8 cellular contexts compared by ENCODE assay signal in genomic region chr5:132293066-132293991, GRCh38. TPM values are rescaled to one million over a fixed set of nuclear protein-coding genes. Genes with fewer than 3 reads are reported as not detected.
A peak's percentile ranks its signal among the peaks of the same experiment; 100 is the strongest.
DNase-seq lines count a peak whose midpoint lies in the region; ATAC-seq, FAIRE-seq and TF ChIP-seq lines count a peak whose summit lies in the region.

No MANE protein-coding gene starts in this region.

- no peak for TF ChIP-seq CTCF in BE2C (IDR thresholded peaks at IDR 0.05; ENCODE audit: low read depth, low read length)
- TF ChIP-seq CTCF in HepG2 (CRISPR knock-in tag; IDR thresholded peaks at IDR 0.05): peak; percentile 43

- no peaks in the 10 kb centered on the region for H3K79me2 ChIP-seq in HepG2 (ENCODE audit: insufficient read depth, low read length)

- peak overlapping the region; percentile 69 for H3K4me3 ChIP-seq in BE2C (ENCODE audit: low read depth, low read length)
- peak overlapping the region; percentile 51 to 79 (median 55) for H3K4me3 ChIP-seq in HepG2 (replicated peaks in 1 of 3; ENCODE audit: insufficient read depth in 1 of 3, low read depth in 2 of 3, low read length in 3 of 3)

- TSS peak; percentile 83 for BruUV-seq in HepG2 (replicated peaks; lab: Mats Ljungman, UMichigan)

- H4K20me1 ChIP-seq in HepG2 (ENCODE audit: insufficient read depth, low read length): no peaks in the 10 kb centered on the region

- H3K36me3 ChIP-seq in BE2C (no peaks in the 10 kb centered on the region), HepG2 (replicated peaks in 1 of 2; ENCODE audit: control insufficient read depth in 1 of 2, insufficient read depth in 2 of 2, low read length in 2 of 2) (no peaks in the 10 kb centered on the region)

- no peaks in the 10 kb centered on the region for H3K9me3 ChIP-seq in BE2C
- no peaks in the 10 kb centered on the region for H3K9me3 ChIP-seq in HepG2 (ENCODE audit: low read length)

- peak; percentile 57 to 79 for TF ChIP-seq POLR2A in HepG2 (IDR thresholded peaks at IDR 0.05; ENCODE audit: insufficient read depth in 1 of 2, low read depth in 2 of 2, low read length in 2 of 2)

- H3K27me3 Mint-ChIP-seq in activated CD4-positive, alpha-beta T cell treated with anti-CD3 and anti-CD28 coated beads, Interleukin-2, amount 10 ng/mL, durations not matched to agents 7 days and 5 days: peaks cover 19% of the 10 kb centered on the region

- H3K27me3 ChIP-seq in BE2C: no peaks in the 10 kb centered on the region
- no peaks in the 10 kb centered on the region; a peak in 2 of 5 replicates for H3K27me3 ChIP-seq in HepG2 (ENCODE audit: control insufficient read depth in 1 of 2, insufficient read depth in 2 of 2, low read length in 2 of 2)

- H3K4me3 Mint-ChIP-seq in activated CD4-positive, alpha-beta T cell treated with anti-CD3 and anti-CD28 coated beads, Interleukin-2, amount 10 ng/mL, durations not matched to agents 7 days and 5 days: peak overlapping the region; percentile 83

- peak overlapping the region; percentile 91 for H3K9ac ChIP-seq in HepG2 (ENCODE audit: insufficient read depth, low read depth, low read length)

- peak; percentile 60 for FAIRE-seq in HepG2 (lab: Jason Lieb, UNC)

- H3K27ac Mint-ChIP-seq in activated CD4-positive, alpha-beta T cell treated with anti-CD3 and anti-CD28 coated beads, Interleukin-2, amount 10 ng/mL, durations not matched to agents 7 days and 5 days: no peak overlapping the region

- intact Hi-C loops in HepG2 (cut with micrococcal nuclease; ENCODE audit: unreplicated experiment): loop anchor here (5.0 kb wide), 1 partner anchor 74 kb away; the partner anchor contains the start of gene SLC22A5

- no peak; the same call in 1 of the 2 replicates for TF ChIP-seq RAD21 in HepG2 (CRISPR knock-in tag; IDR thresholded peaks at IDR 0.05)

- POLR2A ChIA-PET in activated CD4-positive, alpha-beta T cell treated with anti-CD3 and anti-CD28 coated beads, Interleukin-2, amount 10 ng/mL, durations not matched to agents 7 days and 5 days (lab: Charles Lee): no interaction called here
- POLR2A ChIA-PET in HepG2 (lab: Yijun Ruan, JAX): interaction anchor here (0.6 to 4.7 kb wide), 28 partner anchors 9 to 496 kb away, joined by 3 to 51 read pairs (median 5); partner anchors contain the start of genes FNIP1, IRF1, P4HA2 and RAD50

- DNase-seq in BE2C (peak; percentile 96), NCI-H526 (lab: John Stamatoyannopoulos, UW) (peak; percentile 69 to 78), dedifferentiated amniotic fluid mesenchymal stem cell (ENCODE audit: extremely low spot score) (peak; percentile 64), HepG2 (ENCODE audit: low spot score) (peak; percentile 82)
- DNase-seq in activated CD4-positive, alpha-beta T cell treated with anti-CD3 and anti-CD28 coated beads, Interleukin-2, amount 10 ng/mL, durations not matched to agents 7 days and 5 days: peak; percentile 43
- DNase-seq in stimulated activated CD4-positive, alpha-beta T cell treated with anti-CD3 and anti-CD28 coated beads, Interleukin-2, amount 100 ng/mL, for 4 hours (ENCODE audit: low read depth): peak; percentile 71

- peak overlapping the region; percentile 85 for H2AFZ ChIP-seq in HepG2 (ENCODE audit: low read length)

- H3K4me1 ChIP-seq in BE2C (peaks cover 10% of the 10 kb centered on the region), HepG2 (ENCODE audit: insufficient read depth, low read length) (peaks cover 27% of the 10 kb centered on the region)

- ATAC-seq in GM19328 (IDR thresholded peaks at IDR 0.05; ENCODE audit: unreplicated experiment) (peak; percentile 34), HG03520 (IDR thresholded peaks at IDR 0.05; ENCODE audit: unreplicated experiment) (peak; percentile 36), HepG2 (peak; percentile 84)

- no peaks in the 10 kb centered on the region for H3K36me3 Mint-ChIP-seq in activated CD4-positive, alpha-beta T cell treated with anti-CD3 and anti-CD28 coated beads, Interleukin-2, amount 10 ng/mL, durations not matched to agents 7 days and 5 days (ENCODE audit: low read depth)

- H3K27ac ChIP-seq in HepG2 (ENCODE audit: extremely low read length, insufficient read depth, low read length): peak overlapping the region; percentile 92

- no peaks in the 10 kb centered on the region for H3K9me3 Mint-ChIP-seq in activated CD4-positive, alpha-beta T cell treated with anti-CD3 and anti-CD28 coated beads, Interleukin-2, amount 10 ng/mL, durations not matched to agents 7 days and 5 days

- H3K4me2 ChIP-seq in HepG2 (ENCODE audit: low read depth, low read length): peak overlapping the region; percentile 99

- 2% methylated on average over 14 of the region's 50 CpGs for WGBS in HepG2 (ENCODE audit: low lambda C conversion rate)

- in situ Hi-C loops in HepG2 (cut with HindIII; ENCODE audit: extremely low pct_ligation_motif_present, low pct_unique_long_range_greater_than_20kb): loop anchor here (10.0 kb wide), 1 partner anchor 201 kb away; the partner anchor contains the start of gene IRF1

- CTCF ChIA-PET in activated CD4-positive, alpha-beta T cell treated with anti-CD3 and anti-CD28 coated beads, Interleukin-2, amount 10 ng/mL, durations not matched to agents 7 days and 5 days (lab: Charles Lee): interaction anchor here (0.8 to 2.1 kb wide), 6 partner anchors 8 to 28 kb away, joined by 3 to 6 read pairs (median 4); no protein-coding TSS in a partner anchor
- CTCF ChIA-PET in HepG2 (lab: Yijun Ruan, JAX; ENCODE audit: low intra/inter-chr PET ratio, low total read pairs): no interaction called here

- TF ChIP-seq EP300 in HepG2 (IDR thresholded peaks at IDR 0.05; ENCODE audit: low read depth in 2 of 2, low read length in 2 of 2) (no peak), HepG2 (CRISPR knock-in tag; IDR thresholded peaks at IDR 0.05; ENCODE audit: borderline replicate concordance) (no peak)

- H3K4me1 Mint-ChIP-seq in activated CD4-positive, alpha-beta T cell treated with anti-CD3 and anti-CD28 coated beads, Interleukin-2, amount 10 ng/mL, durations not matched to agents 7 days and 5 days: peaks cover 23% of the 10 kb centered on the region

TF ChIP-seq in HepG2, 621 proteins besides CTCF, POLR2A, EP300 and RAD21 (continues in another document):
- TF ChIP-seq ZNF136 (CRISPR knock-in tag; IDR thresholded peaks at IDR 0.05; ENCODE audit: low read depth): 0 out of 2 replicates have a peak, but pooled peaks have one; percentile 90

RNA-seq across cellular contexts. Expression of gene SLC22A4, which starts 0.9 kb away (rescaled TPM):
- 0.97 TPM for polyA plus RNA-seq in BE2C (2012; ENCODE audit: insufficient read depth, insufficient read length, low read depth)
- total RNA-seq in activated CD4-positive, alpha-beta T cell treated with anti-CD3 and anti-CD28 coated beads, Interleukin-2, amount 10 ng/mL, durations not matched to agents 7 days and 5 days: not detected
- 0.62 and 0.83 TPM in 2 replicates for total RNA-seq in HepG2 (2016; rRNA removed; fragmentation: Illumina TruSeq; extraction: Trizol)
- 0.20 and 0.26 TPM in 2 replicates for total RNA-seq in HepG2 (2016; cell fraction: cytosol; rRNA removed; fragmentation: Illumina TruSeq; extraction: Trizol; ENCODE audit: low read depth)
- total RNA-seq in HepG2 (2016; cell fraction: insoluble cytoplasmic fraction; rRNA removed; fragmentation: Illumina TruSeq; extraction: Trizol): 0.34 and 0.93 TPM in 2 replicates
- total RNA-seq in HepG2 (2016; cell fraction: membrane; rRNA removed; fragmentation: Illumina TruSeq; extraction: Trizol): 0.59 and 0.99 TPM in 2 replicates
- 0.99 and 1.1 TPM in 2 replicates for total RNA-seq in HepG2 (2016; cell fraction: nucleus; rRNA removed; fragmentation: Illumina TruSeq; extraction: Trizol)
- polyA plus RNA-seq in HepG2 (2011; rRNA removed): 0.33 and 0.56 TPM in 2 replicates
- polyA plus RNA-seq in HepG2 (2011; cell fraction: cytosol; rRNA removed): 0.31 and 0.35 TPM in 2 replicates
- polyA plus RNA-seq in HepG2 (2011; cell fraction: nucleus; rRNA removed): 0.64 and 0.88 TPM in 2 replicates
- 0.19 and 0.25 TPM in 2 replicates for polyA plus RNA-seq in HepG2 (2012)
- polyA plus RNA-seq in HepG2 (2016; cell fraction: cytosol; fragmentation: Illumina TruSeq; extraction: Trizol; ENCODE audit: low read depth): 0.12 and 0.36 TPM in 2 replicates
- polyA plus RNA-seq in HepG2 (2016; cell fraction: insoluble cytoplasmic fraction; fragmentation: Illumina TruSeq; extraction: Trizol; ENCODE audit: low read depth): 0.29 and 0.41 TPM in 2 replicates
- 0.29 and 0.35 TPM in 2 replicates for polyA plus RNA-seq in HepG2 (2016; cell fraction: membrane; fragmentation: Illumina TruSeq; extraction: Trizol; ENCODE audit: low read depth)
- 1.0 and 1.9 TPM in 2 replicates for polyA plus RNA-seq in HepG2 (2016; cell fraction: nucleus; fragmentation: Illumina TruSeq; extraction: Trizol; ENCODE audit: insufficient read depth, low read depth)
- 0.94 and 9.4 TPM in 2 replicates for polyA minus RNA-seq in HepG2 (2011; rRNA and poly(A)+ RNA removed; ENCODE audit: low replicate concordance)
- polyA minus RNA-seq in HepG2 (2011; cell fraction: cytosol; rRNA and poly(A)+ RNA removed): 0.79 TPM in 1 of 2 replicates, not detected in the other
- 1.5 and 1.8 TPM in 2 replicates for polyA minus RNA-seq in HepG2 (2011; cell fraction: nucleus; rRNA and poly(A)+ RNA removed)

RNA-seq across cellular contexts. Expression of gene PDLIM4, which starts 35.8 kb away (rescaled TPM):
- polyA plus RNA-seq in BE2C (2012; ENCODE audit: insufficient read depth, insufficient read length, low read depth): 101 TPM
- not detected for total RNA-seq in activated CD4-positive, alpha-beta T cell treated with anti-CD3 and anti-CD28 coated beads, Interleukin-2, amount 10 ng/mL, durations not matched to agents 7 days and 5 days
- 0.80 and 1.1 TPM in 2 replicates for total RNA-seq in HepG2 (2016; rRNA removed; fragmentation: Illumina TruSeq; extraction: Trizol)
- 0.44 and 0.81 TPM in 2 replicates for total RNA-seq in HepG2 (2016; cell fraction: cytosol; rRNA removed; fragmentation: Illumina TruSeq; extraction: Trizol; ENCODE audit: low read depth)
- total RNA-seq in HepG2 (2016; cell fraction: insoluble cytoplasmic fraction; rRNA removed; fragmentation: Illumina TruSeq; extraction: Trizol): 1.1 and 1.2 TPM in 2 replicates
- total RNA-seq in HepG2 (2016; cell fraction: membrane; rRNA removed; fragmentation: Illumina TruSeq; extraction: Trizol): 0.76 and 0.93 TPM in 2 replicates
- 0.38 and 0.56 TPM in 2 replicates for total RNA-seq in HepG2 (2016; cell fraction: nucleus; rRNA removed; fragmentation: Illumina TruSeq; extraction: Trizol)
- 2.3 and 2.5 TPM in 2 replicates for polyA plus RNA-seq in HepG2 (2011; rRNA removed)
- polyA plus RNA-seq in HepG2 (2011; cell fraction: cytosol; rRNA removed): 1.2 and 3.5 TPM in 2 replicates
- 5.9 and 8.0 TPM in 2 replicates for polyA plus RNA-seq in HepG2 (2011; cell fraction: nucleus; rRNA removed)
- polyA plus RNA-seq in HepG2 (2012): 1.4 and 1.7 TPM in 2 replicates
- polyA plus RNA-seq in HepG2 (2016; cell fraction: cytosol; fragmentation: Illumina TruSeq; extraction: Trizol; ENCODE audit: low read depth): 0.28 and 0.49 TPM in 2 replicates
- polyA plus RNA-seq in HepG2 (2016; cell fraction: insoluble cytoplasmic fraction; fragmentation: Illumina TruSeq; extraction: Trizol; ENCODE audit: low read depth): 2.1 and 2.4 TPM in 2 replicates
- 0.43 and 0.85 TPM in 2 replicates for polyA plus RNA-seq in HepG2 (2016; cell fraction: membrane; fragmentation: Illumina TruSeq; extraction: Trizol; ENCODE audit: low read depth)
- polyA plus RNA-seq in HepG2 (2016; cell fraction: nucleus; fragmentation: Illumina TruSeq; extraction: Trizol; ENCODE audit: insufficient read depth, low read depth): 0.97 and 2.5 TPM in 2 replicates
- 0.77 and 0.94 TPM in 2 replicates for polyA minus RNA-seq in HepG2 (2011; rRNA and poly(A)+ RNA removed; ENCODE audit: low replicate concordance)
- 1.1 and 1.3 TPM in 2 replicates for polyA minus RNA-seq in HepG2 (2011; cell fraction: cytosol; rRNA and poly(A)+ RNA removed)
- 0.87 and 1.4 TPM in 2 replicates for polyA minus RNA-seq in HepG2 (2011; cell fraction: nucleus; rRNA and poly(A)+ RNA removed)

Comparison
In these comparisons a context has a peak if more than half of its experiments do, and no peak if none do; other contexts are left out.
1. Peak in every context shown above with its lines: DNase-seq, ATAC-seq, H3K4me3 ChIP-seq and H3K27ac ChIP-seq.
2. DNase-seq: peak in every context shown above with its lines; median percentile 96 in BE2C; 82 in HepG2; 74 in NCI-H526; 71 in stimulated activated CD4-positive, alpha-beta T cell treated with anti-CD3 and anti-CD28 coated beads, Interleukin-2, amount 100 ng/mL, for 4 hours; 64 in dedifferentiated amniotic fluid mesenchymal stem cell; 43 in activated CD4-positive, alpha-beta T cell treated with anti-CD3 and anti-CD28 coated beads, Interleukin-2, amount 10 ng/mL, durations not matched to agents 7 days and 5 days.
3. ATAC-seq: peak in every context shown above with its lines; median percentile 84 in HepG2; 36 in HG03520; 34 in GM19328.